8 cellular contexts compared by ENCODE assay signal in genomic region chr1:36322786-36323635, GRCh38. TPM values are rescaled to one million over a fixed set of nuclear protein-coding genes. Genes with fewer than 3 reads are reported as not detected.
DNase-seq lines count a peak whose midpoint lies in the region; ATAC-seq, FAIRE-seq and TF ChIP-seq lines count a peak whose summit lies in the region.

No MANE protein-coding gene starts in this region.

- H3K36me3 ChIP-seq in CD4-positive, CD25-positive, alpha-beta regulatory T cell (ENCODE audit: control insufficient read depth, insufficient read depth, low read length): no peaks in the 10 kb centered on the region
- H3K36me3 ChIP-seq in WERI-Rb-1 (no peaks in the 10 kb centered on the region), endothelial cell of umbilical vein (ENCODE audit: control insufficient read depth in 2 of 2, extremely low read depth in 1 of 2, insufficient read depth in 2 of 2, low read length in 2 of 2) (peaks cover 0 to 5% of the 10 kb centered on the region in 2 experiments)

- no peaks in the 10 kb centered on the region for H3K36me3 Mint-ChIP-seq in CD4-positive, CD25-positive, alpha-beta regulatory T cell
- 0 out of 2 replicates have a peak, but pooled peaks cover 6% of the 10 kb centered on the region for H3K36me3 Mint-ChIP-seq in HFFc6 (ENCODE audit: low read depth)

- H3K4me1 ChIP-seq in CD4-positive, CD25-positive, alpha-beta regulatory T cell (ENCODE audit: control insufficient read depth, insufficient read depth, low read length, poor library complexity, severe bottlenecking): peaks cover 33% of the 10 kb centered on the region
- H3K4me1 ChIP-seq in endothelial cell of umbilical vein (ENCODE audit: control insufficient read depth, extremely low read depth, insufficient read depth, low read length): peaks cover 13% of the 10 kb centered on the region

- dilution Hi-C loops in endothelial cell of umbilical vein (cut with MboI; ENCODE audit: extremely low pct_ligation_motif_present, low sequenced_read_pairs): no loop called here

- H3K9me1 ChIP-seq in endothelial cell of umbilical vein (replicated peaks; ENCODE audit: control insufficient read depth, extremely low read depth, insufficient read depth, low read length): no peaks in the 10 kb centered on the region

- peaks cover 11% of the 10 kb centered on the region for H3K27me3 Mint-ChIP-seq in CD4-positive, CD25-positive, alpha-beta regulatory T cell
- peaks cover 4% of the 10 kb centered on the region; the same call in 1 of the 2 replicates for H3K27me3 Mint-ChIP-seq in HFFc6 (ENCODE audit: insufficient read depth)

- peak overlapping the region; percentile 68 for H3K9ac ChIP-seq in endothelial cell of umbilical vein (replicated peaks; ENCODE audit: extremely low read depth, insufficient read depth, low read length)

- ATAC-seq in CD4-positive, CD25-positive, alpha-beta regulatory T cell (ENCODE audit: low read depth in 2 of 2): peak; percentile 14 to 16
- no peak for ATAC-seq in GM18519 (IDR thresholded peaks at IDR 0.05; ENCODE audit: low FRiP score, unreplicated experiment)

- TF ChIP-seq POLR2A in endothelial cell of umbilical vein (IDR thresholded peaks at IDR 0.05; ENCODE audit: low read depth, low read length): peak; percentile 10

- DNase-seq in CD4-positive, CD25-positive, alpha-beta regulatory T cell: peak; percentile 40 to 61 (median 41)
- DNase-seq in HFFc6 (peak; percentile 56), WERI-Rb-1 (no peak), endothelial cell of umbilical vein (ENCODE audit: low read depth, low spot score) (peak; percentile 44), mucosa of gallbladder (ENCODE audit: low spot score) (peak; percentile 51), ureter (ENCODE audit: low spot score) (peak; percentile 68), occipital lobe (lab: John Stamatoyannopoulos, UW) (no peak)

- H2AFZ ChIP-seq in endothelial cell of umbilical vein (ENCODE audit: low read depth, low read length): peak overlapping the region; percentile 42

- H3K27ac Mint-ChIP-seq in CD4-positive, CD25-positive, alpha-beta regulatory T cell: peak overlapping the region in 1 of 3 donors; percentile 65
- H3K27ac Mint-ChIP-seq in HFFc6: peak overlapping the region; percentile 89

- POLR2A ChIA-PET in endothelial cell of umbilical vein (lab: Charles Lee): interaction anchor here (1.3 kb wide), 1 partner anchor 16 kb away, joined by 4 read pairs; no protein-coding TSS in a partner anchor

- H3K4me1 Mint-ChIP-seq in CD4-positive, CD25-positive, alpha-beta regulatory T cell: peaks cover 0 to 31% (median 17%) of the 10 kb centered on the region in 4 donors
- peaks cover 50% of the 10 kb centered on the region for H3K4me1 Mint-ChIP-seq in HFFc6 (ENCODE audit: low read depth)

- no peaks in the 10 kb centered on the region for H3K9me3 Mint-ChIP-seq in CD4-positive, CD25-positive, alpha-beta regulatory T cell
- H3K9me3 Mint-ChIP-seq in HFFc6: no peaks in the 10 kb centered on the region

- peaks cover 14% of the 10 kb centered on the region for H3K79me2 ChIP-seq in endothelial cell of umbilical vein (ENCODE audit: control insufficient read depth, insufficient read depth, low read length)

- H3K4me3 ChIP-seq in CD4-positive, CD25-positive, alpha-beta regulatory T cell (ENCODE audit: low read depth, low read length): no peak overlapping the region
- peak overlapping the region; percentile 37 for H3K4me3 ChIP-seq in WERI-Rb-1 (ENCODE audit: low read depth, low read length)
- H3K4me3 ChIP-seq in endothelial cell of umbilical vein (replicated peaks in 1 of 3; ENCODE audit: insufficient read depth in 1 of 3, low read depth in 1 of 3, low read length in 3 of 3): peak overlapping the region; percentile 61 to 85 (median 71)

- no peaks in the 10 kb centered on the region for H3K9me3 ChIP-seq in CD4-positive, CD25-positive, alpha-beta regulatory T cell (ENCODE audit: control insufficient read depth in 2 of 2, low read length in 2 of 2)
- H3K9me3 ChIP-seq in WERI-Rb-1 (ENCODE audit: severe bottlenecking) (no peaks in the 10 kb centered on the region), endothelial cell of umbilical vein (replicated peaks; ENCODE audit: control insufficient read depth, insufficient read depth, low read length) (no peaks in the 10 kb centered on the region)

- BruUV-seq in endothelial cell of umbilical vein (replicated peaks; lab: Mats Ljungman, UMichigan): no TSS peak

- FAIRE-seq in endothelial cell of umbilical vein (lab: Jason Lieb, UNC): peak; percentile 40

- CTCF ChIA-PET in endothelial cell of umbilical vein (lab: Charles Lee): interaction anchor here (0.6 to 3.1 kb wide), 10 partner anchors 9 to 162 kb away, joined by 3 to 17 read pairs (median 4); partner anchors contain the start of gene SH3D21

- H3K4me3 Mint-ChIP-seq in CD4-positive, CD25-positive, alpha-beta regulatory T cell: peak overlapping the region in 3 of 4 donors; percentile 76 to 84 (median 79)
- H3K4me3 Mint-ChIP-seq in HFFc6: peak overlapping the region; percentile 89

- H3K27ac ChIP-seq in CD4-positive, CD25-positive, alpha-beta regulatory T cell (ENCODE audit: insufficient read depth, low read length, poor library complexity, severe bottlenecking): no peak overlapping the region
- H3K27ac ChIP-seq in WERI-Rb-1 (no peak overlapping the region), endothelial cell of umbilical vein (ENCODE audit: insufficient read depth, low read depth, low read length) (peak overlapping the region; percentile 62)

- H3K4me2 ChIP-seq in endothelial cell of umbilical vein (ENCODE audit: insufficient read depth, low read length): peak overlapping the region; percentile 79

- TF ChIP-seq CTCF in HFFc6 (IDR thresholded peaks at IDR 0.05) (no peak), WERI-Rb-1 (IDR thresholded peaks at IDR 0.05; ENCODE audit: low read depth, low read length) (no peak), endothelial cell of umbilical vein (IDR thresholded peaks at IDR 0.05; ENCODE audit: extremely low read depth in 1 of 2, insufficient read depth in 1 of 2, low read depth in 1 of 2, low read length in 2 of 2) (no peak)

- intact Hi-C loops in endothelial cell of umbilical vein (cut with micrococcal nuclease): loop anchor here (1.0 kb wide), 6 partner anchors 17 to 174 kb away; partner anchors contain the start of genes SH3D21 and TRAPPC3

- no peaks in the 10 kb centered on the region for H3K27me3 ChIP-seq in CD4-positive, CD25-positive, alpha-beta regulatory T cell (ENCODE audit: control insufficient read depth, insufficient read depth, low read length)
- H3K27me3 ChIP-seq in WERI-Rb-1 (ENCODE audit: insufficient read depth, low read depth, severe bottlenecking): no peaks in the 10 kb centered on the region
- no peaks in the 10 kb centered on the region for H3K27me3 ChIP-seq in endothelial cell of umbilical vein (ENCODE audit: control insufficient read depth in 2 of 2, insufficient read depth in 2 of 2, low read length in 2 of 2)

- H4K20me1 ChIP-seq in endothelial cell of umbilical vein (replicated peaks; ENCODE audit: control insufficient read depth, extremely low read depth, insufficient read depth, low read length): no peaks in the 10 kb centered on the region

TF ChIP-seq in endothelial cell of umbilical vein, 7 proteins besides CTCF, POLR2A, EP300 and RAD21:
- TF ChIP-seq, protein P1, sequence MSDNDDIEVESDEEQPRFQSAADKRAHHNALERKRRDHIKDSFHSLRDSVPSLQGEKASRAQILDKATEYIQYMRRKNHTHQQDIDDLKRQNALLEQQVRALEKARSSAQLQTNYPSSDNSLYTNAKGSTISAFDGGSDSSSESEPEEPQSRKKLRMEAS (IDR thresholded peaks at IDR 0.05; ENCODE audit: insufficient read depth, insufficient read length): no peak
- TF ChIP-seq MYC (IDR thresholded peaks at IDR 0.05; ENCODE audit: low read depth, low read length) (no peak), POLR2AphosphoS5 (IDR thresholded peaks at IDR 0.05; ENCODE audit: insufficient read depth, low read depth, low read length) (peak; percentile 29), FOS (IDR thresholded peaks at IDR 0.05; ENCODE audit: borderline replicate concordance, insufficient read depth, low read length) (no peak), GATA2 (IDR thresholded peaks at IDR 0.05; ENCODE audit: insufficient read depth, insufficient read length, low read depth, low read length) (no peak), JUN (IDR thresholded peaks at IDR 0.05; ENCODE audit: borderline replicate concordance, insufficient read depth, insufficient read length, low read depth) (no peak), EZH2 (IDR thresholded peaks at IDR 0.05; ENCODE audit: borderline replicate concordance, low read depth, low read length, severe bottlenecking) (no peak)

RNA-seq across cellular contexts. Expression of gene EVA1B, which starts 0.4 kb away (rescaled TPM):
- total RNA-seq in CD4-positive, CD25-positive, alpha-beta regulatory T cell: 12.7 TPM
- polyA plus RNA-seq in CD4-positive, CD25-positive, alpha-beta regulatory T cell: 10 to 100 TPM in 3 of 4 donors, 1 to 10 TPM in 1; 8.7 to 18.0 (median 12.9) TPM
- 100 to 1,000 TPM; 152 to 206 (median 155) TPM for total RNA-seq in HFFc6 (2021; fragmentation: NEBNext Ultra II Directional; extraction: Animal tissue kit (Norgen Biotek cat#: 25700))
- 63.2 and 64.7 TPM in 2 replicates for total RNA-seq in endothelial cell of umbilical vein
- 132 and 255 TPM in 2 replicates for polyA plus RNA-seq in endothelial cell of umbilical vein
- polyA plus RNA-seq in endothelial cell of umbilical vein (2011; cell fraction: cytosol; rRNA removed): 42.8 and 79.0 TPM in 2 replicates
- polyA plus RNA-seq in endothelial cell of umbilical vein (2011; cell fraction: nucleus; rRNA removed): 14.7 and 18.7 TPM in 2 replicates
- polyA plus RNA-seq in endothelial cell of umbilical vein (2012): 37.9 and 66.8 TPM in 2 replicates
- polyA minus RNA-seq in endothelial cell of umbilical vein: 9.2 and 12.4 TPM in 2 replicates
- polyA minus RNA-seq in endothelial cell of umbilical vein (2011; cell fraction: cytosol; rRNA and poly(A)+ RNA removed): 3.6 TPM
- 2.0 and 3.8 TPM in 2 replicates for polyA minus RNA-seq in endothelial cell of umbilical vein (2011; cell fraction: nucleus; rRNA and poly(A)+ RNA removed)
- 30.3 TPM for total RNA-seq in mucosa of gallbladder
- 12.4 TPM for total RNA-seq in ureter
- total RNA-seq in occipital lobe: 4.5 TPM

RNA-seq across cellular contexts. Expression of gene SH3D21, which starts 16.8 kb away (rescaled TPM):
- total RNA-seq in CD4-positive, CD25-positive, alpha-beta regulatory T cell: 3.2 TPM
- polyA plus RNA-seq in CD4-positive, CD25-positive, alpha-beta regulatory T cell: under 1 TPM; 0.26 to 0.42 (median 0.33) TPM
- total RNA-seq in HFFc6 (2021; fragmentation: NEBNext Ultra II Directional; extraction: Animal tissue kit (Norgen Biotek cat#: 25700)): 1 to 10 TPM; 2.7 to 5.3 (median 2.9) TPM
- total RNA-seq in endothelial cell of umbilical vein (5.1 and 7.2 TPM in 2 replicates), mucosa of gallbladder (12.1 TPM), ureter (9.5 TPM), occipital lobe (3.0 TPM)
- 1.6 and 1.8 TPM in 2 replicates for polyA plus RNA-seq in endothelial cell of umbilical vein
- 0.72 and 0.76 TPM in 2 replicates for polyA plus RNA-seq in endothelial cell of umbilical vein (2011; cell fraction: cytosol; rRNA removed)
- polyA plus RNA-seq in endothelial cell of umbilical vein (2011; cell fraction: nucleus; rRNA removed): 26.0 and 27.2 TPM in 2 replicates
- 3.2 and 4.3 TPM in 2 replicates for polyA plus RNA-seq in endothelial cell of umbilical vein (2012)
- 0.68 and 1.5 TPM in 2 replicates for polyA minus RNA-seq in endothelial cell of umbilical vein
- 0.61 TPM for polyA minus RNA-seq in endothelial cell of umbilical vein (2011; cell fraction: cytosol; rRNA and poly(A)+ RNA removed)
- 3.9 and 5.1 TPM in 2 replicates for polyA minus RNA-seq in endothelial cell of umbilical vein (2011; cell fraction: nucleus; rRNA and poly(A)+ RNA removed)

Comparison
In these comparisons a context has a peak if more than half of its experiments do, and no peak if none do; other contexts are left out.
1. DNase-seq: peak in CD4-positive, CD25-positive, alpha-beta regulatory T cell (3 of 3), HFFc6 (single experiment), endothelial cell of umbilical vein (single experiment), mucosa of gallbladder (single experiment) and ureter (single experiment); none in WERI-Rb-1 (single experiment) and occipital lobe (single experiment).